1 cellular context compared by ENCODE assay signal in genomic region chr4:96228463-96228862, GRCh38.
TF ChIP-seq lines count a peak whose summit lies in the region.

No MANE protein-coding gene starts in this region.

TF ChIP-seq in H1, 55 proteins besides CTCF, POLR2A, EP300 and RAD21 (continued from another document):
- TF ChIP-seq CHD7 (IDR thresholded peaks at IDR 0.05; ENCODE audit: insufficient replicate concordance, low read length): no peak
